Comparison of ENCODE assay signal across 9 cellular contexts in the genomic region with DNA sequence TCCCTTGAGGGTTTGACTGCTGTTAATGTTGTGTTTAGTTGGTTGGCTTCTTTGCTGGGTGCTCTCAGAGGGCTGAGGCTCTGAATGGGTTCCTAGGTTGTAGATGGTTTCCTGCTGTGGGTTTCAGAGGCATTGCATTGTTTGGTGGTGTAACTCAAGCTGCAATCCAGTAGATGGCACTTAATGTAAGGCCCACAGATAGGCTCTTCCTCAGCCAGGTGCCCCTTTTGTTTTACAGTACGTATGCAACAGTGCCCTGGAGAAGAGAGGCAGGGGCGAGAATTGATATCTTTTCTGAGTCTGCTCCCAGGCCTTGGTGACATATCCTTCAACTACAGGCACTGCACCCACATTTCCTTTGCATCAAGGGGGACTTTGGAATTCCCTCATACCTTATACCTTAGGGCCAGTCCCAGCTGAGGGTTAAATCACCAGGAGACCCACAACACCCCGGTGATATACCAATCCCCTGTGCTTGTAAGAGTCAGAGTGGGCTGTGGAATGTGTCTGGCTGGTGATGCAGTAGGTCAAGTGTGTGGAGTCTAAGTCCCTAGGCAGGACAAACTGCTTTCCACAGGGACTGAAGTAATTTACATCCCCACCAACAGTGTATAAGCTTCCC. TPM values are rescaled to one million over a fixed set of nuclear protein-coding genes. Genes with fewer than 3 reads are reported as not detected.
DNase-seq lines count a peak whose midpoint lies in the region; ATAC-seq, FAIRE-seq and TF ChIP-seq lines count a peak whose summit lies in the region.
"Had no signal": no experiment of that assay in that cellular context is flagged by ENCODE, and none has a peak within 500 bp of the region (broad histone marks: within the 10 kb centered on the region; RNA-seq: fewer than 3 reads in every experiment).

No MANE protein-coding gene starts in this region.

- H3K4me2 ChIP-seq in OCI-LY1 (ENCODE audit: low read length) (no peak overlapping the region), keratinocyte (ENCODE audit: control insufficient read depth, extremely low read depth, insufficient read depth, low read depth, low read length) (no peak overlapping the region)

- H3K9me3 ChIP-seq in OCI-LY1 (ENCODE audit: low read length) (no peaks in the 10 kb centered on the region), keratinocyte (ENCODE audit: control insufficient read depth, low read depth, low read length) (no peaks in the 10 kb centered on the region)

- H3K9ac ChIP-seq in OCI-LY1 (ENCODE audit: low read length) (no peak overlapping the region), keratinocyte (ENCODE audit: control insufficient read depth, extremely low read depth, insufficient read depth, low read length) (no peak overlapping the region)

- no peak overlapping the region for H2AFZ ChIP-seq in OCI-LY1 (ENCODE audit: low read length)
- H2AFZ ChIP-seq in keratinocyte (ENCODE audit: control insufficient read depth, low read length), result no peak overlapping the region

- peak; percentile 83 for ATAC-seq in GM19455 (IDR thresholded peaks at IDR 0.05; ENCODE audit: unreplicated experiment)
- peak; percentile 81 for ATAC-seq in HG03378 (IDR thresholded peaks at IDR 0.05; ENCODE audit: unreplicated experiment)

- DNase-seq in GM06990 (ENCODE audit: extremely low read depth, insufficient read length) (no peak), keratinocyte (ENCODE audit: low read depth, low spot score) (no peak), activated gamma-delta T cell (lab: John Stamatoyannopoulos, UW) (no peak), inferior parietal cortex (ENCODE audit: extremely low spot score) (no peak)
- DNase-seq in stimulated activated CD4-positive, alpha-beta T cell treated with anti-CD3 and anti-CD28 coated beads, Interleukin-4, amount 100 ng/mL, for 4 hours, result no peak

- H3K27ac ChIP-seq in OCI-LY1 (ENCODE audit: low read depth, low read length, poor library complexity, severe bottlenecking) (no peak overlapping the region), keratinocyte (ENCODE audit: control insufficient read depth, insufficient read depth, low read length) (no peak overlapping the region)

- H4K20me1 ChIP-seq in OCI-LY1 (ENCODE audit: insufficient read depth, low read length) (no peaks in the 10 kb centered on the region), keratinocyte (ENCODE audit: control insufficient read depth, extremely low read depth, insufficient read depth, low read length) (no peaks in the 10 kb centered on the region)

- dilution Hi-C loops in keratinocyte (cut with MboI; ENCODE audit: extremely low pct_ligation_motif_present, low sequenced_read_pairs), result no loop called here

- TF ChIP-seq CTCF in GM06990 (IDR thresholded peaks at IDR 0.05; ENCODE audit: insufficient read depth, low read length, poor library complexity, severe bottlenecking) (peak; percentile 70), OCI-LY1 (IDR thresholded peaks at IDR 0.05; ENCODE audit: low read length) (peak; percentile 63), keratinocyte (optimal IDR thresholded peaks at IDR 0.05 in 1 of 3, IDR thresholded peaks at IDR 0.05 in 1 of 3, conservative IDR thresholded peaks at IDR 0.05 in 1 of 3; ENCODE audit: extremely low read depth in 1 of 3, insufficient read depth in 2 of 3, low read length in 3 of 3) (peak; percentile 22 to 55 (median 39))

- no peaks in the 10 kb centered on the region for H3K79me2 ChIP-seq in OCI-LY1 (ENCODE audit: insufficient read depth, low read length)
- H3K79me2 ChIP-seq in keratinocyte (ENCODE audit: control insufficient read depth, insufficient read depth, low read length), result no peaks in the 10 kb centered on the region

- H3K27me3 ChIP-seq in GM06990 (replicated peaks; ENCODE audit: control insufficient read depth, insufficient read depth, low read length) (no peaks in the 10 kb centered on the region; the same call in 1 of the 2 replicates), OCI-LY1 (ENCODE audit: insufficient read depth, low read length) (no peaks in the 10 kb centered on the region), keratinocyte (ENCODE audit: control insufficient read depth, extremely low read depth, insufficient read depth, low read length) (peaks cover 7% of the 10 kb centered on the region)

- no peaks in the 10 kb centered on the region for H3F3A ChIP-seq in OCI-LY1 (ENCODE audit: insufficient read depth, low read length)

- H3K36me3 ChIP-seq in GM06990 (ENCODE audit: control insufficient read depth, insufficient read depth, low read length), result no peaks in the 10 kb centered on the region
- H3K36me3 ChIP-seq in OCI-LY1 (ENCODE audit: insufficient read depth, low read length), result no peaks in the 10 kb centered on the region
- H3K36me3 ChIP-seq in keratinocyte (ENCODE audit: control insufficient read depth in 2 of 2, extremely low read depth in 1 of 2, insufficient read depth in 2 of 2, low read length in 2 of 2), result no peaks in the 10 kb centered on the region

- H3K4me3 ChIP-seq in GM06990 (replicated peaks; ENCODE audit: low read depth, low read length), result no peak overlapping the region
- H3K4me3 ChIP-seq in OCI-LY1 (ENCODE audit: low read depth, low read length, poor library complexity, severe bottlenecking), result no peak overlapping the region
- no peak overlapping the region for H3K4me3 ChIP-seq in keratinocyte (ENCODE audit: control insufficient read depth in 2 of 3, extremely low read depth in 1 of 3, insufficient read depth in 2 of 3, low read depth in 1 of 3, low read length in 3 of 3)
- H3K4me3 ChIP-seq: lung had no signal

- FAIRE-seq in keratinocyte (lab: Jason Lieb, UNC), result no peak

- no peaks in the 10 kb centered on the region for H3K9me1 ChIP-seq in keratinocyte (ENCODE audit: control insufficient read depth, extremely low read depth, insufficient read depth, low read length)

- H3K4me1 ChIP-seq in OCI-LY1 (ENCODE audit: insufficient read depth, low read length, severe bottlenecking), result no peaks in the 10 kb centered on the region
- no peaks in the 10 kb centered on the region for H3K4me1 ChIP-seq in keratinocyte (ENCODE audit: control insufficient read depth, extremely low read depth, insufficient read depth, low read length)

- H3K9me2 ChIP-seq in OCI-LY1 (ENCODE audit: low read depth, low read length), result no peaks in the 10 kb centered on the region

RNA-seq across cellular contexts. Expression of gene UGT3A2, which starts 7.0 kb away (rescaled TPM):
- 0.03 to 0.09 TPM (median 0.07 TPM) in 3 replicates for polyA plus RNA-seq in keratinocyte
- polyA plus RNA-seq in keratinocyte (2011; ENCODE audit: low read depth), result not detected
- 0.04 and 0.06 TPM in 2 replicates for polyA plus RNA-seq in keratinocyte (2011; cell fraction: cytosol; rRNA removed)
- polyA plus RNA-seq in keratinocyte (2011; cell fraction: nucleus; rRNA removed), result 0.05 and 0.11 TPM in 2 replicates
- polyA plus RNA-seq in keratinocyte (2012; ENCODE audit: low replicate concordance), result 0.08 TPM in 1 of 2 replicates, not detected in the other
- not detected in 3 replicates for polyA minus RNA-seq in keratinocyte
- not detected for polyA minus RNA-seq in keratinocyte (2011; cell fraction: cytosol; rRNA and poly(A)+ RNA removed)
- polyA minus RNA-seq in keratinocyte (2011; cell fraction: nucleus; rRNA and poly(A)+ RNA removed), result not detected in 2 replicates
